In the genomic region with DNA sequence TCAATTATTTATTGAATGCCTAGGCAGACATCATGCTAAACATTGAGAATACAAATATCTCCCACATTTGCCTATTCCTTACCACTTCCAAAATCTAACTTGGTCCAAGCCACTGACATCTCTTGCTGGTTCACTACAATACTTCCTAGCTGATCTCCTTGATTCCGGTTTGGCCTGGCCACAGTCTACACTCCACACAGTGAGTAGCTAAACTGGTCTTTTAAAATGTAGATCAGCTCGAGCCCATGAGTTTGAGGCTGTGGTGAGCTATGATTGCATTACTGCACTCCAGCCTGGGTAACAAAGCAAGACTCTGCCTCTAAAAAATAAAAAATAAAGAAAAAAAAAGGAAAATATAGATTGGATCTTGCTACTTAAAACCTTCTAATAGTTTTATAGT, we compare ENCODE assay signal across 2 cellular contexts.
TF ChIP-seq lines count a peak whose summit lies in the region.

No MANE protein-coding gene starts in this region.

TF ChIP-seq in GM23338, 12 proteins besides CTCF, POLR2A, EP300 and RAD21 (continues in another document):
- TF ChIP-seq EZH2 (IDR thresholded peaks at IDR 0.05; ENCODE audit: low read depth, unreplicated experiment) (no peak), CREB1 (CRISPR knock-in tag; IDR thresholded peaks at IDR 0.05; ENCODE audit: low read depth) (no peak), EZH2phosphoT487 (IDR thresholded peaks at IDR 0.05; ENCODE audit: unreplicated experiment) (no peak), NANOG (IDR thresholded peaks at IDR 0.05; ENCODE audit: borderline replicate concordance) (no peak), ZNF114 (CRISPR knock-in tag; IDR thresholded peaks at IDR 0.05) (no peak), POLR2AphosphoS5 (IDR thresholded peaks at IDR 0.05; ENCODE audit: low read depth) (no peak), JUNB (IDR thresholded peaks at IDR 0.05; ENCODE audit: unreplicated experiment) (no peak), STAT1 (IDR thresholded peaks at IDR 0.05; ENCODE audit: unreplicated experiment) (no peak)
- TF ChIP-seq, protein P1, sequence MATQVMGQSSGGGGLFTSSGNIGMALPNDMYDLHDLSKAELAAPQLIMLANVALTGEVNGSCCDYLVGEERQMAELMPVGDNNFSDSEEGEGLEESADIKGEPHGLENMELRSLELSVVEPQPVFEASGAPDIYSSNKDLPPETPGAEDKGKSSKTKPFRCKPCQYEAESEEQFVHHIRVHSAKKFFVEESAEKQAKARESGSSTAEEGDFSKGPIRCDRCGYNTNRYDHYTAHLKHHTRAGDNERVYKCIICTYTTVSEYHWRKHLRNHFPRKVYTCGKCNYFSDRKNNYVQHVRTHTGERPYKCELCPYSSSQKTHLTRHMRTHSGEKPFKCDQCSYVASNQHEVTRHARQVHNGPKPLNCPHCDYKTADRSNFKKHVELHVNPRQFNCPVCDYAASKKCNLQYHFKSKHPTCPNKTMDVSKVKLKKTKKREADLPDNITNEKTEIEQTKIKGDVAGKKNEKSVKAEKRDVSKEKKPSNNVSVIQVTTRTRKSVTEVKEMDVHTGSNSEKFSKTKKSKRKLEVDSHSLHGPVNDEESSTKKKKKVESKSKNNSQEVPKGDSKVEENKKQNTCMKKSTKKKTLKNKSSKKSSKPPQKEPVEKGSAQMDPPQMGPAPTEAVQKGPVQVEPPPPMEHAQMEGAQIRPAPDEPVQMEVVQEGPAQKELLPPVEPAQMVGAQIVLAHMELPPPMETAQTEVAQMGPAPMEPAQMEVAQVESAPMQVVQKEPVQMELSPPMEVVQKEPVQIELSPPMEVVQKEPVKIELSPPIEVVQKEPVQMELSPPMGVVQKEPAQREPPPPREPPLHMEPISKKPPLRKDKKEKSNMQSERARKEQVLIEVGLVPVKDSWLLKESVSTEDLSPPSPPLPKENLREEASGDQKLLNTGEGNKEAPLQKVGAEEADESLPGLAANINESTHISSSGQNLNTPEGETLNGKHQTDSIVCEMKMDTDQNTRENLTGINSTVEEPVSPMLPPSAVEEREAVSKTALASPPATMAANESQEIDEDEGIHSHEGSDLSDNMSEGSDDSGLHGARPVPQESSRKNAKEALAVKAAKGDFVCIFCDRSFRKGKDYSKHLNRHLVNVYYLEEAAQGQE (IDR thresholded peaks at IDR 0.05; ENCODE audit: unreplicated experiment), result no peak
- TF ChIP-seq, protein P2, sequence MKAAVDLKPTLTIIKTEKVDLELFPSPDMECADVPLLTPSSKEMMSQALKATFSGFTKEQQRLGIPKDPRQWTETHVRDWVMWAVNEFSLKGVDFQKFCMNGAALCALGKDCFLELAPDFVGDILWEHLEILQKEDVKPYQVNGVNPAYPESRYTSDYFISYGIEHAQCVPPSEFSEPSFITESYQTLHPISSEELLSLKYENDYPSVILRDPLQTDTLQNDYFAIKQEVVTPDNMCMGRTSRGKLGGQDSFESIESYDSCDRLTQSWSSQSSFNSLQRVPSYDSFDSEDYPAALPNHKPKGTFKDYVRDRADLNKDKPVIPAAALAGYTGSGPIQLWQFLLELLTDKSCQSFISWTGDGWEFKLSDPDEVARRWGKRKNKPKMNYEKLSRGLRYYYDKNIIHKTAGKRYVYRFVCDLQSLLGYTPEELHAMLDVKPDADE (IDR thresholded peaks at IDR 0.05), result no peak

TF ChIP-seq in H1, 55 proteins besides CTCF, POLR2A, EP300 and RAD21:
- TF ChIP-seq GABPA (IDR thresholded peaks at IDR 0.05; ENCODE audit: borderline replicate concordance, insufficient read depth, low read length), result no peak
- no peak for TF ChIP-seq SP4 (IDR thresholded peaks at IDR 0.05; ENCODE audit: low read length)
- no peak for TF ChIP-seq TAF7 (optimal IDR thresholded peaks at IDR 0.05; ENCODE audit: borderline replicate concordance, low read depth, low read length)
- no peak for TF ChIP-seq SP1 (IDR thresholded peaks at IDR 0.05; ENCODE audit: low read depth, low read length)
- no peak for TF ChIP-seq MAFK (IDR thresholded peaks at IDR 0.05; ENCODE audit: low read depth, low read length)
- TF ChIP-seq GTF2F1 (IDR thresholded peaks at IDR 0.05; ENCODE audit: borderline replicate concordance, low read depth, low read length), result no peak
- no peak for TF ChIP-seq CBX5 (IDR thresholded peaks at IDR 0.05; ENCODE audit: low read depth, low read length)
- TF ChIP-seq BACH1 (IDR thresholded peaks at IDR 0.05; ENCODE audit: low read length), result no peak
- no peak for TF ChIP-seq TAF1 (IDR thresholded peaks at IDR 0.05; ENCODE audit: low read depth, low read length)
- TF ChIP-seq KDM5A (IDR thresholded peaks at IDR 0.05; ENCODE audit: low read length), result no peak
- no peak for TF ChIP-seq JUND (IDR thresholded peaks at IDR 0.05; ENCODE audit: low read length)
- TF ChIP-seq JUN (IDR thresholded peaks at IDR 0.05; ENCODE audit: low read depth, low read length), result no peak
- no peak for TF ChIP-seq CTBP2 (IDR thresholded peaks at IDR 0.05; ENCODE audit: borderline replicate concordance, insufficient read depth, insufficient read length, low read length)
- TF ChIP-seq EGR1 (IDR thresholded peaks at IDR 0.05; ENCODE audit: borderline replicate concordance, low read depth, low read length), result no peak
- no peak for TF ChIP-seq SIN3A (conservative IDR thresholded peaks at IDR 0.05 in 1 of 2, IDR thresholded peaks at IDR 0.05 in 1 of 2; ENCODE audit: low read depth in 1 of 2, low read length in 2 of 2)
- TF ChIP-seq SIX5 (IDR thresholded peaks at IDR 0.05; ENCODE audit: low read depth, low read length), result no peak
- TF ChIP-seq RXRA (IDR thresholded peaks at IDR 0.05; ENCODE audit: insufficient read depth, low read depth, low read length), result no peak
TF ChIP-seq in H1: peak in this region for 0.
